In genomic region chr6:122147291-122147690, GRCh38 we compare ENCODE assay signal across 15 cellular contexts.
DNase-seq lines count a peak whose midpoint lies in the region; ATAC-seq and TF ChIP-seq lines count a peak whose summit lies in the region.
"Had no signal": no experiment of that assay in that cellular context is flagged by ENCODE, and none has a peak within 500 bp of the region (broad histone marks: within the 10 kb centered on the region; RNA-seq: fewer than 3 reads in every experiment).

No MANE protein-coding gene starts in this region.

- no peaks in the 10 kb centered on the region for H3K27me3 ChIP-seq in right cardiac atrium (ENCODE audit: control insufficient read depth, insufficient read depth)
- H3K27me3 ChIP-seq in gastroesophageal sphincter = no peaks in the 10 kb centered on the region
- H3K27me3 ChIP-seq in gastrocnemius medialis = no peaks in the 10 kb centered on the region
- H3K27me3 ChIP-seq: BLaER1 had no signal

- no peak overlapping the region for H3K4me3 ChIP-seq in right cardiac atrium (ENCODE audit: low read length)
- H3K4me3 ChIP-seq in gastroesophageal sphincter = no peak overlapping the region
- no peak overlapping the region for H3K4me3 ChIP-seq in gastrocnemius medialis
- H3K4me3 ChIP-seq: BLaER1, HAP-1 had no signal

- no peak for DNase-seq in Right ventricle myocardium superior
- DNase-seq in right cardiac atrium = no peak
- DNase-seq in left ventricle myocardium superior = no peak
- DNase-seq in RKO (ENCODE audit: low spot score) = no peak
- DNase-seq in NCI-H1930 (lab: John Stamatoyannopoulos, UW) = no peak
- no peak for DNase-seq in NCI-H1092 treated with DMSO at 0.1 percent for 48 hours (lab: John Stamatoyannopoulos, UW)
- DNase-seq in gastrocnemius medialis = no peak
- DNase-seq: 8988T; CD4-positive, alpha-beta memory T cell; DMS79 treated with DMSO at 0.1 percent for 48 hours; GF-D8 had no signal

- peak; percentile 83 for ATAC-seq in Right ventricle myocardium superior (ENCODE audit: poor library complexity)
- no peak for ATAC-seq in right cardiac atrium
- ATAC-seq in gastroesophageal sphincter = no peak
- ATAC-seq in left ventricle myocardium superior = peak; percentile 79
- ATAC-seq in gastrocnemius medialis = no peak

- in situ Hi-C loops in gastrocnemius medialis (cut with MboI; ENCODE audit: low sequenced_read_pairs in 4 of 4) = no loop called here

- TF ChIP-seq EP300 in gastroesophageal sphincter (IDR thresholded peaks at IDR 0.05) = no peak

- TF ChIP-seq CTCF in gastroesophageal sphincter (IDR thresholded peaks at IDR 0.05) (no peak), gastrocnemius medialis (IDR thresholded peaks at IDR 0.05 in 4 of 5, conservative IDR thresholded peaks at IDR 0.05 in 1 of 5) (no peak)

- intact Hi-C loops in Right ventricle myocardium superior (cut with DNase I) = no loop called here
- intact Hi-C loops in right cardiac atrium (cut with DNase I) = no loop called here
- intact Hi-C loops in left ventricle myocardium superior (cut with micrococcal nuclease) = no loop called here
- intact Hi-C loops in gastrocnemius medialis (cut with DNase I; ENCODE audit: low total_unique reads) = no loop called here

- peaks cover 1% of the 10 kb centered on the region for H3K4me1 ChIP-seq in right cardiac atrium (ENCODE audit: control insufficient read depth, insufficient read depth, low read length)
- peaks cover 0 to 34% (median 10%) of the 10 kb centered on the region in 3 donors for H3K4me1 ChIP-seq in gastroesophageal sphincter
- no peaks in the 10 kb centered on the region for H3K4me1 ChIP-seq in gastrocnemius medialis
- H3K4me1 ChIP-seq: BLaER1, HAP-1 had no signal

- H3K36me3 ChIP-seq in gastroesophageal sphincter = no peaks in the 10 kb centered on the region
- no peaks in the 10 kb centered on the region for H3K36me3 ChIP-seq in gastrocnemius medialis
- H3K36me3 ChIP-seq: BLaER1, HAP-1 had no signal

- 71% methylated on average over 3 of the region's 3 CpGs for WGBS in right cardiac atrium
- WGBS in gastroesophageal sphincter (ENCODE audit: low coverage in 1 of 2), 2 donors = 41 to 80% methylated on average over 3 of the region's 3 CpGs

- no peak overlapping the region for H3K27ac ChIP-seq in right cardiac atrium (ENCODE audit: low read length)
- peak overlapping the region; percentile 50 to 70 (median 63) for H3K27ac ChIP-seq in gastroesophageal sphincter
- H3K27ac ChIP-seq in gastrocnemius medialis = no peak overlapping the region
- H3K27ac ChIP-seq: BLaER1, HL-60 had no signal

- TF ChIP-seq POLR2A in gastroesophageal sphincter (IDR thresholded peaks at IDR 0.05) (no peak), gastrocnemius medialis (IDR thresholded peaks at IDR 0.05) (no peak)

- H3K9me3 ChIP-seq in right cardiac atrium (ENCODE audit: control insufficient read depth, low read length) = no peaks in the 10 kb centered on the region
- H3K9me3 ChIP-seq in gastroesophageal sphincter = no peaks in the 10 kb centered on the region
- H3K9me3 ChIP-seq in gastrocnemius medialis = no peaks in the 10 kb centered on the region
- H3K9me3 ChIP-seq: BLaER1, HAP-1 had no signal

Comparison
In these comparisons a context has a peak if more than half of its experiments do, and no peak if none do; other contexts are left out.
1. ATAC-seq: peak in Right ventricle myocardium superior (single experiment) and left ventricle myocardium superior (single experiment); none in right cardiac atrium (0 of 2), gastroesophageal sphincter (single experiment) and gastrocnemius medialis (0 of 2).
2. H3K27ac ChIP-seq: peak in gastroesophageal sphincter (4 of 4); none in right cardiac atrium (single experiment) and gastrocnemius medialis (0 of 4).